Comparison of ENCODE assay signal across 8 cellular contexts in genomic region chr22:21791635-21792625, GRCh38. TPM values are rescaled to one million over a fixed set of nuclear protein-coding genes. Genes with fewer than 3 reads are reported as not detected.
DNase-seq lines count a peak whose midpoint lies in the region; ATAC-seq lines count a peak whose summit lies in the region.

No MANE protein-coding gene starts in this region.

- H3K4me3 Mint-ChIP-seq in activated T-cell treated with anti-CD3 and anti-CD28 coated beads, Interleukin-2, amount 50 U/mL, for 4 hours = no peak overlapping the region
- peak overlapping the region; percentile 51 for H3K4me3 Mint-ChIP-seq in natural killer cell treated with Interleukin-12 subunit alpha and Interleukin-12 subunit beta and Interleukin-15 and Interleukin-18, amount 100 ng/mL, for 72 hours

- DNase-seq in ELR (ENCODE audit: low read depth) (peak; percentile 8), globus pallidus (ENCODE audit: low spot score) (no peak)
- peak; percentile 14 for DNase-seq in activated T-cell treated with anti-CD3 and anti-CD28 coated beads, Interleukin-2, amount 50 U/mL, for 4 hours
- no peak for DNase-seq in natural killer cell treated with Interleukin-12 subunit alpha and Interleukin-12 subunit beta and Interleukin-15 and Interleukin-18, amount 100 ng/mL, for 72 hours (ENCODE audit: low spot score)
- no peak for DNase-seq in central memory CD4-positive, alpha-beta T cell

- H3K27ac Mint-ChIP-seq in natural killer cell treated with Interleukin-12 subunit alpha and Interleukin-12 subunit beta and Interleukin-15 and Interleukin-18, amount 100 ng/mL, for 72 hours = peak overlapping the region; percentile 51 to 73

- H3K4me1 Mint-ChIP-seq in activated T-cell treated with anti-CD3 and anti-CD28 coated beads, Interleukin-2, amount 50 U/mL, for 4 hours (ENCODE audit: low read depth) = peaks cover 18% of the 10 kb centered on the region
- H3K4me1 Mint-ChIP-seq in natural killer cell treated with Interleukin-12 subunit alpha and Interleukin-12 subunit beta and Interleukin-15 and Interleukin-18, amount 100 ng/mL, for 72 hours (ENCODE audit: low read depth in 2 of 2) = peaks cover 18 to 22% of the 10 kb centered on the region in 2 donors

- H3K9me3 Mint-ChIP-seq in activated T-cell treated with anti-CD3 and anti-CD28 coated beads, Interleukin-2, amount 50 U/mL, for 4 hours = no peaks in the 10 kb centered on the region
- H3K9me3 Mint-ChIP-seq in natural killer cell treated with Interleukin-12 subunit alpha and Interleukin-12 subunit beta and Interleukin-15 and Interleukin-18, amount 100 ng/mL, for 72 hours = no peaks in the 10 kb centered on the region

- peaks cover 18% of the 10 kb centered on the region for H3K36me3 Mint-ChIP-seq in activated T-cell treated with anti-CD3 and anti-CD28 coated beads, Interleukin-2, amount 50 U/mL, for 4 hours (ENCODE audit: insufficient read depth)
- H3K36me3 Mint-ChIP-seq in natural killer cell treated with Interleukin-12 subunit alpha and Interleukin-12 subunit beta and Interleukin-15 and Interleukin-18, amount 100 ng/mL, for 72 hours = peaks cover 21% of the 10 kb centered on the region

- ATAC-seq in HG02763 (IDR thresholded peaks at IDR 0.05; ENCODE audit: unreplicated experiment) (peak; percentile 56), HG02678 (IDR thresholded peaks at IDR 0.05; ENCODE audit: unreplicated experiment) (no peak), HG02588 (IDR thresholded peaks at IDR 0.05; ENCODE audit: unreplicated experiment) (no peak)
- ATAC-seq in activated T-cell treated with anti-CD3 and anti-CD28 coated beads, Interleukin-2, amount 50 U/mL, for 4 hours = peak; percentile 96 to 98
- ATAC-seq in natural killer cell treated with Interleukin-12 subunit alpha and Interleukin-12 subunit beta and Interleukin-15 and Interleukin-18, amount 100 ng/mL, for 72 hours = peak; percentile 73 to 80

- H3K27me3 Mint-ChIP-seq in activated T-cell treated with anti-CD3 and anti-CD28 coated beads, Interleukin-2, amount 50 U/mL, for 4 hours (ENCODE audit: low read depth) = no peaks in the 10 kb centered on the region
- no peaks in the 10 kb centered on the region for H3K27me3 Mint-ChIP-seq in natural killer cell treated with Interleukin-12 subunit alpha and Interleukin-12 subunit beta and Interleukin-15 and Interleukin-18, amount 100 ng/mL, for 72 hours

RNA-seq across cellular contexts. Expression of gene YPEL1, which starts 56.3 kb away (rescaled TPM):
- under 1 TPM; 0.13 to 0.19 (median 0.18) TPM for total RNA-seq in activated T-cell treated with anti-CD3 and anti-CD28 coated beads, Interleukin-2, amount 50 U/mL, for 4 hours
- 10 to 100 TPM; 14.2 to 19.0 TPM for total RNA-seq in natural killer cell treated with Interleukin-12 subunit alpha and Interleukin-12 subunit beta and Interleukin-15 and Interleukin-18, amount 100 ng/mL, for 72 hours

Comparison
In these comparisons a context has a peak if more than half of its experiments do, and no peak if none do; other contexts are left out.
1. DNase-seq: peak in ELR (single experiment) and activated T-cell treated with anti-CD3 and anti-CD28 coated beads, Interleukin-2, amount 50 U/mL, for 4 hours (single experiment); none in natural killer cell treated with Interleukin-12 subunit alpha and Interleukin-12 subunit beta and Interleukin-15 and Interleukin-18, amount 100 ng/mL, for 72 hours (single experiment), central memory CD4-positive, alpha-beta T cell (single experiment) and globus pallidus (single experiment).
2. ATAC-seq: peak in HG02763 (single experiment), activated T-cell treated with anti-CD3 and anti-CD28 coated beads, Interleukin-2, amount 50 U/mL, for 4 hours (2 of 2) and natural killer cell treated with Interleukin-12 subunit alpha and Interleukin-12 subunit beta and Interleukin-15 and Interleukin-18, amount 100 ng/mL, for 72 hours (2 of 2); none in HG02678 (single experiment) and HG02588 (single experiment).
3. RNA of gene YPEL1, which starts 56.3 kb away (total RNA-seq): 14.2 to 19.0 TPM in natural killer cell treated with Interleukin-12 subunit alpha and Interleukin-12 subunit beta and Interleukin-15 and Interleukin-18, amount 100 ng/mL, for 72 hours; 0.13 to 0.19 TPM in activated T-cell treated with anti-CD3 and anti-CD28 coated beads, Interleukin-2, amount 50 U/mL, for 4 hours; every median in the first group is over 10 times any median in the second.